In the genomic region with DNA sequence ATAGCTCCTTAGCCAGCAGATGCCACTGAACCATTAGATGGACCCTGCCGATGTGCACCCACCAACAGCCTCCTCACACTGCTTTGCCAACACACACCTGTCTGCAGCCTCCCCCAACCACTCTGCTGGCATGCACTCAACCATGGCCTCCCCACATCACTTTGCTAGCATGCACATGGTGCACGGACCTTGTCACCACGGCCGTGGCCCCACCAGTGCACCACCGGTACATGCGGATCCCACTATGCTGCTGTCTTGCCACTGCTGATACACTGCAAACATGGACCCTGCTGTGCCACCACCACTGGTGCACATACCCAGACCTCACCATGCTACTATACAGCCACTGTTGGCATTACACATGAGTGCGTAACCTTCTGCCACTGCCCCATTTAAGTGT, we compare ENCODE assay signal across 25 cellular contexts.
"Had no signal": no experiment of that assay in that cellular context is flagged by ENCODE, and none has a peak within 500 bp of the region (broad histone marks: within the 10 kb centered on the region; RNA-seq: fewer than 3 reads in every experiment).

No MANE protein-coding gene starts in this region.

- ATAC-seq: activated CD8-positive, alpha-beta T cell treated with anti-CD3 and anti-CD28 coated beads, Interleukin-2, amount 10 ng/mL, durations not matched to agents 7 days and 5 days; K562; Panc1 had no signal

- H3K4me3 Mint-ChIP-seq: activated CD4-positive, alpha-beta T cell treated with anti-CD3 and anti-CD28 coated beads, Interleukin-2, amount 10 ng/mL, durations not matched to agents 24 days and 14 days; activated CD8-positive, alpha-beta T cell treated with anti-CD3 and anti-CD28 coated beads, Interleukin-2, amount 10 ng/mL, durations not matched to agents 7 days and 5 days; activated naive CD4-positive, alpha-beta T cell treated with anti-CD3 and anti-CD28 coated beads, Interleukin-2, amount 50 U/mL, for 24 hours; activated T-cell treated with anti-CD3 and anti-CD28 coated beads, Interleukin-2, amount 50 U/mL, for 24 hours had no signal

- DNase-seq: activated CD4-positive, alpha-beta T cell treated with anti-CD3 and anti-CD28 coated beads, Interleukin-2, amount 10 ng/mL, durations not matched to agents 24 days and 14 days; activated CD4-positive, alpha-beta T cell treated with anti-CD3 and anti-CD28 coated beads, Interleukin-2, amount 50 U/mL, for 4 hours; activated CD8-positive, alpha-beta T cell treated with anti-CD3 and anti-CD28 coated beads, Interleukin-2, amount 10 ng/mL, durations not matched to agents 7 days and 5 days; activated gamma-delta T cell; activated naive CD4-positive, alpha-beta T cell treated with Interleukin-2 at 50 U/mL for 16 hours; activated T-cell treated with anti-CD3 and anti-CD28 coated beads, Interleukin-2, amount 50 U/mL, for 24 hours; anterior cingulate cortex; brain microvascular endothelial cell; NCI-H1105; NCI-H1417 treated with DMSO at 0.1 percent for 48 hours; NCI-H187 treated with DMSO at 0.1 percent for 48 hours; NCI-H2081 treated with DMSO at 0.1 percent for 48 hours; NCI-H226; NCI-H446 treated with DMSO at 0.1 percent for 48 hours; NCI-H524 treated with DMSO at 0.1 percent for 48 hours; SHP77; SJCRH30; T1000 had no signal

- H3K27ac ChIP-seq: brain microvascular endothelial cell, cardiac muscle cell, SJCRH30, SK-N-MC had no signal

- H3K9me3 Mint-ChIP-seq: activated naive CD4-positive, alpha-beta T cell treated with anti-CD3 and anti-CD28 coated beads, Interleukin-2, amount 50 U/mL, for 24 hours; activated T-cell treated with anti-CD3 and anti-CD28 coated beads, Interleukin-2, amount 50 U/mL, for 24 hours; activated T-helper 2 cell treated with anti-CD3 and anti-CD28 coated beads, Interferon-gamma antibody, Interleukin-2, Interleukin-4, amounts not matched to agents 10 μg/mL and 5 μg/mL and 100 μg/mL, durations not matched to agents 14 hours and 24 hours and 36 hours had no signal

- H3K27ac Mint-ChIP-seq: activated CD4-positive, alpha-beta T cell treated with anti-CD3 and anti-CD28 coated beads, Interleukin-2, amount 10 ng/mL, durations not matched to agents 24 days and 14 days; activated CD8-positive, alpha-beta T cell treated with anti-CD3 and anti-CD28 coated beads, Interleukin-2, amount 10 ng/mL, durations not matched to agents 7 days and 5 days; activated naive CD4-positive, alpha-beta T cell treated with anti-CD3 and anti-CD28 coated beads, Interleukin-2, amount 50 U/mL, for 24 hours; activated T-cell treated with anti-CD3 and anti-CD28 coated beads, Interleukin-2, amount 50 U/mL, for 24 hours; activated T-helper 2 cell treated with anti-CD3 and anti-CD28 coated beads, Interferon-gamma antibody, Interleukin-2, Interleukin-4, amounts not matched to agents 10 μg/mL and 5 μg/mL and 100 μg/mL, durations not matched to agents 14 hours and 24 hours and 36 hours had no signal

- H3K36me3 ChIP-seq: brain microvascular endothelial cell, cardiac muscle cell, SJCRH30 had no signal

- H3K36me3 Mint-ChIP-seq: activated naive CD4-positive, alpha-beta T cell treated with anti-CD3 and anti-CD28 coated beads, Interleukin-2, amount 50 U/mL, for 24 hours had no signal

- H3K4me1 Mint-ChIP-seq: activated CD4-positive, alpha-beta T cell treated with anti-CD3 and anti-CD28 coated beads, Interleukin-2, amount 10 ng/mL, durations not matched to agents 24 days and 14 days; activated naive CD4-positive, alpha-beta T cell treated with anti-CD3 and anti-CD28 coated beads, Interleukin-2, amount 50 U/mL, for 24 hours had no signal

- H3K9me3 ChIP-seq: SJCRH30 had no signal

- H3K27me3 ChIP-seq: brain microvascular endothelial cell, cardiac muscle cell, SJCRH30 had no signal

- H3K4me3 ChIP-seq: cardiac muscle cell, K562, SJCRH30, SK-N-MC had no signal

- FAIRE-seq: K562, TTC549 had no signal
